Comparison of ENCODE assay signal across 8 cellular contexts in the genomic region with DNA sequence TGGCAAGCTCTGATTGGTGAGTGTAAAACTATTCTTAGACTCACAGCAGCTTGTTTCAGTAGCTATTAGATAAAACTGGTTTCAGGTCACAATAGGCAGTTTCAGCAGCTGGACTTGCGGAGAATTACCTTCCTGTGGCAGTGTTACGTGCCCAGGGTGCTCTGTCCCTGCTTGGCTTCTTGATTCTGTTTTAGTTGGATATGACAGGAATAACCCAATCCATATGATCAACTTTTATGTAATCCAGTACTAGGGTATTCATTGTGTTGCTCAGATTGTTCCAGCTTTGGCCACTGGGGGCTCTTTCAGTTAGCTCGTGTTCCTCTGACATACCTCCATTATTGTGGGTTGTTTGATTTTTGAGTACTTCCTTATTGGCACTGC. TPM values are rescaled to one million over a fixed set of nuclear protein-coding genes. Genes with fewer than 3 reads are reported as not detected.
A peak's percentile ranks its signal among the peaks of the same experiment; 100 is the strongest.
DNase-seq lines count a peak whose midpoint lies in the region; ATAC-seq and TF ChIP-seq lines count a peak whose summit lies in the region.

No MANE protein-coding gene starts in this region.

- H3K4me3 Mint-ChIP-seq in MCF 10A (ENCODE audit: unreplicated experiment) (no peak overlapping the region), naive B cell (peak overlapping the region in 1 of 8 donors; percentile 4)

- no peaks in the 10 kb centered on the region for H3K9me3 Mint-ChIP-seq in MCF 10A (ENCODE audit: unreplicated experiment)
- no peaks in the 10 kb centered on the region for H3K9me3 Mint-ChIP-seq in naive B cell

- H3K9me3 ChIP-seq in RWPE2 (ENCODE audit: severe bottlenecking) = no peaks in the 10 kb centered on the region

- peaks cover 13% of the 10 kb centered on the region for H3K4me1 Mint-ChIP-seq in MCF 10A (ENCODE audit: insufficient read depth, unreplicated experiment)
- H3K4me1 Mint-ChIP-seq in naive B cell = peaks cover 20 to 39% (median 25%) of the 10 kb centered on the region in 3 donors

- ATAC-seq in GM19397 (IDR thresholded peaks at IDR 0.05; ENCODE audit: unreplicated experiment) (peak; percentile 45), HG03342 (IDR thresholded peaks at IDR 0.05; ENCODE audit: unreplicated experiment) (peak; percentile 56), RWPE2 (ENCODE audit: low read depth) (peak; percentile 48; the same call in 1 of the 3 replicates), naive B cell (ENCODE audit: low read depth in 2 of 2) (peak; percentile 92 to 98)

- no peak overlapping the region for H3K27ac ChIP-seq in RWPE2 (ENCODE audit: poor library complexity, severe bottlenecking)

- no peaks in the 10 kb centered on the region for H3K27me3 Mint-ChIP-seq in MCF 10A (ENCODE audit: insufficient read depth, unreplicated experiment)
- H3K27me3 Mint-ChIP-seq in naive B cell = no peaks in the 10 kb centered on the region

- peaks cover 7% of the 10 kb centered on the region for H3K4me1 ChIP-seq in RWPE2 (ENCODE audit: insufficient read depth, poor library complexity, severe bottlenecking)

- no peak overlapping the region for H3K4me3 ChIP-seq in RWPE2 (ENCODE audit: severe bottlenecking)

- H3K36me3 Mint-ChIP-seq in MCF 10A (ENCODE audit: insufficient read depth, unreplicated experiment) (no peaks in the 10 kb centered on the region), naive B cell (no peaks in the 10 kb centered on the region)

- intact Hi-C loops in MCF 10A (cut with micrococcal nuclease) = no loop called here

- TF ChIP-seq CTCF in GM10248 (IDR thresholded peaks at IDR 0.05; ENCODE audit: control extremely low read depth, extremely low read depth, low read depth, missing control alignments) (peak; percentile 25), RWPE2 (IDR thresholded peaks at IDR 0.05; ENCODE audit: poor library complexity, severe bottlenecking) (peak; percentile 47), MCF 10A (IDR thresholded peaks at IDR 0.05; ENCODE audit: unreplicated experiment) (peak; percentile 39)

- CTCF ChIA-PET in GM10248 (lab: Yijun Ruan, JAX) = interaction anchor here (1.0 to 4.8 kb wide), 24 partner anchors 8 to 121 kb away, joined by 3 to 42 read pairs (median 10); a partner anchor contains a TSS
- CTCF ChIA-PET in MCF 10A (lab: Yijun Ruan, JAX) = interaction anchor here (0.7 to 1.9 kb wide), 6 partner anchors 16 to 92 kb away, joined by 3 to 4 read pairs (median 4); no protein-coding TSS in a partner anchor

- H3K27me3 ChIP-seq in RWPE2 (ENCODE audit: insufficient read depth, poor library complexity, severe bottlenecking) = no peaks in the 10 kb centered on the region

- BruUV-seq in MCF 10A (replicated peaks; lab: Mats Ljungman, UMichigan) = no TSS peak

- no peak overlapping the region for H3K27ac Mint-ChIP-seq in MCF 10A (ENCODE audit: low read depth, unreplicated experiment)
- H3K27ac Mint-ChIP-seq in naive B cell = peak overlapping the region in 1 of 6 donors; percentile 54

- POLR2A ChIA-PET in GM10248 (lab: Yijun Ruan, JAX) = interaction anchor here (0.9 to 3.1 kb wide), 5 partner anchors 9 to 54 kb away, joined by 3 to 17 read pairs (median 6); no protein-coding TSS in a partner anchor
- POLR2A ChIA-PET in MCF 10A (lab: Yijun Ruan, JAX) = no interaction called here

- H3K36me3 ChIP-seq in RWPE2 (ENCODE audit: low read depth) = no peaks in the 10 kb centered on the region

- peak; percentile 55 for DNase-seq in GM10248 (ENCODE audit: extremely low spot score)
- DNase-seq in RWPE2 (ENCODE audit: low spot score) = no peak
- DNase-seq in MCF 10A (ENCODE audit: unreplicated experiment) = peak; percentile 43
- peak; percentile 35 for DNase-seq in naive B cell
- no peak for DNase-seq in NCI-H446 (lab: John Stamatoyannopoulos, UW)
- DNase-seq in OCI-M2 (lab: John Stamatoyannopoulos, UW; ENCODE audit: unreplicated experiment) = no peak

RNA-seq across cellular contexts. Expression of a gene that starts 43.1 kb away (rescaled TPM):
- 20.8 and 21.5 TPM in 2 replicates for total RNA-seq in MCF 10A (2022)
- polyA plus RNA-seq in naive B cell (ENCODE audit: low read depth in 6 of 6) = 1 to 10 TPM; 1.8 to 4.3 (median 2.9) TPM

Comparison
In these comparisons a context has a peak if more than half of its experiments do, and no peak if none do; other contexts are left out.
1. DNase-seq: peak in GM10248 (single experiment), MCF 10A (single experiment) and naive B cell (single experiment); none in RWPE2 (single experiment), NCI-H446 (0 of 2) and OCI-M2 (single experiment).
2. ATAC-seq: peak in every context shown above with its lines; median percentile 95 in naive B cell; 56 in HG03342; 48 in RWPE2; 45 in GM19397.
3. Peak in every context shown above with its lines, with median percentiles within 50 percentile points of each other: CTCF ChIP-seq.